In genomic region chr3:97910236-97910831, GRCh38 we compare ENCODE assay signal across 8 cellular contexts.
DNase-seq lines count a peak whose midpoint lies in the region; ATAC-seq and TF ChIP-seq lines count a peak whose summit lies in the region.
"Not testable (repeated sequence)": the region's sequence is repeated elsewhere in the genome, so short reads cannot be mapped to it uniquely, and the experiment has no call there.

No MANE protein-coding gene starts in this region.

- H3K9me3 Mint-ChIP-seq in Caco-2 (ENCODE audit: unreplicated experiment); natural killer cell treated with Interleukin-12 subunit alpha and Interleukin-12 subunit beta and Interleukin-15 and Interleukin-18, amount 100 ng/mL, for 72 hours: not testable (repeated sequence)

- peak overlapping the region; percentile 28 for H3K4me3 ChIP-seq in Caco-2 (ENCODE audit: low read depth, low read length)
- not testable (repeated sequence) for H3K4me3 ChIP-seq in HUES48 (ENCODE audit: low read depth, low read length)
- H3K4me3 ChIP-seq in upper lobe of right lung = peak overlapping the region; percentile 5

- not testable (repeated sequence) for H3K36me3 ChIP-seq in Caco-2 (ENCODE audit: control insufficient read depth, insufficient read depth, low read length); HUES48 (ENCODE audit: control insufficient read depth, insufficient read depth, low read length)
- H3K36me3 ChIP-seq in upper lobe of right lung = peaks cover 30% of the 10 kb centered on the region

- not testable (repeated sequence) for H3K27me3 ChIP-seq in Caco-2 (replicated peaks; ENCODE audit: control insufficient read depth, insufficient read depth, low read length); HUES48 (ENCODE audit: control insufficient read depth, insufficient read depth, low read length); upper lobe of right lung

- H3K4me3 Mint-ChIP-seq in Caco-2 (ENCODE audit: unreplicated experiment) (peak overlapping the region; percentile 72), T-helper 17 cell (peak overlapping the region; percentile 73)
- peak overlapping the region; percentile 62 for H3K4me3 Mint-ChIP-seq in natural killer cell treated with Interleukin-12 subunit alpha and Interleukin-12 subunit beta and Interleukin-15 and Interleukin-18, amount 100 ng/mL, for 72 hours

- POLR2A ChIA-PET in Caco-2 (lab: Charles Lee) = not testable (repeated sequence)

- H3K27me3 Mint-ChIP-seq in Caco-2 (ENCODE audit: insufficient read depth, unreplicated experiment); T-helper 17 cell; natural killer cell treated with Interleukin-12 subunit alpha and Interleukin-12 subunit beta and Interleukin-15 and Interleukin-18, amount 100 ng/mL, for 72 hours: not testable (repeated sequence)

- H3K9ac ChIP-seq in HUES48 (ENCODE audit: low read depth, low read length) = not testable (repeated sequence)

- H3K27ac Mint-ChIP-seq in Caco-2 (ENCODE audit: unreplicated experiment) = peak overlapping the region; percentile 67
- H3K27ac Mint-ChIP-seq in T-helper 17 cell = peak overlapping the region; percentile 59
- H3K27ac Mint-ChIP-seq in natural killer cell treated with Interleukin-12 subunit alpha and Interleukin-12 subunit beta and Interleukin-15 and Interleukin-18, amount 100 ng/mL, for 72 hours = peak overlapping the region; percentile 7 to 76

- peak overlapping the region; percentile 26 for H3K27ac ChIP-seq in HUES48 (ENCODE audit: low read depth, low read length)
- H3K27ac ChIP-seq in upper lobe of right lung = not testable (repeated sequence)

- not testable (repeated sequence) for BruUV-seq in Caco-2 (replicated peaks; lab: Mats Ljungman, UMichigan)

- peak; percentile 64 for ATAC-seq in T-helper 17 cell
- ATAC-seq in Right ventricle myocardium superior (ENCODE audit: poor library complexity); natural killer cell treated with Interleukin-12 subunit alpha and Interleukin-12 subunit beta and Interleukin-15 and Interleukin-18, amount 100 ng/mL, for 72 hours; upper lobe of right lung: not testable (repeated sequence)

- peaks cover 10% of the 10 kb centered on the region for H3K4me1 ChIP-seq in Caco-2
- H3K4me1 ChIP-seq in HUES48 (ENCODE audit: control insufficient read depth, insufficient read depth, low read length); upper lobe of right lung: not testable (repeated sequence)

- intact Hi-C loops in Caco-2 (cut with micrococcal nuclease; ENCODE audit: unreplicated experiment); Right ventricle myocardium superior (cut with DNase I); upper lobe of right lung (cut with DNase I): not testable (repeated sequence)

- TF ChIP-seq CTCF in Caco-2 (IDR thresholded peaks at IDR 0.05; ENCODE audit: insufficient read depth in 1 of 2, low read depth in 1 of 2, low read length in 1 of 2, severe bottlenecking in 1 of 2, unreplicated experiment in 1 of 2); upper lobe of right lung (IDR thresholded peaks at IDR 0.05): not testable (repeated sequence)

- H3K9me3 ChIP-seq in Caco-2; HUES48 (ENCODE audit: control insufficient read depth, insufficient read depth, low read length); T-helper 17 cell (ENCODE audit: control insufficient read depth, low read length, poor library complexity, severe bottlenecking); upper lobe of right lung: not testable (repeated sequence)

- DNase-seq in Caco-2; natural killer cell treated with Interleukin-12 subunit alpha and Interleukin-12 subunit beta and Interleukin-15 and Interleukin-18, amount 100 ng/mL, for 72 hours (ENCODE audit: low spot score); upper lobe of right lung: not testable (repeated sequence)
- DNase-seq in T-helper 17 cell = peak in 2 of 3 donors; percentile 7 to 15
- DNase-seq in activated CD8-positive, alpha-beta memory T cell treated with anti-CD3 and anti-CD28 coated beads for 24 hours = peak; percentile 62
- DNase-seq in activated naive CD4-positive, alpha-beta T cell treated with anti-CD3 and anti-CD28 coated beads, Interleukin-2, amount 50 U/mL, for 16 hours = peak; percentile 10
- peak; percentile 42 for DNase-seq in Right ventricle myocardium superior

- H3K36me3 Mint-ChIP-seq in Caco-2 (ENCODE audit: insufficient read depth, unreplicated experiment); T-helper 17 cell (ENCODE audit: low read depth); natural killer cell treated with Interleukin-12 subunit alpha and Interleukin-12 subunit beta and Interleukin-15 and Interleukin-18, amount 100 ng/mL, for 72 hours: not testable (repeated sequence)

- CTCF ChIA-PET in Caco-2 (lab: Charles Lee) = not testable (repeated sequence)

- H3K4me1 Mint-ChIP-seq in Caco-2 (ENCODE audit: low read depth, unreplicated experiment) = not testable (repeated sequence)
- peaks cover 26% of the 10 kb centered on the region for H3K4me1 Mint-ChIP-seq in T-helper 17 cell
- peaks cover 9 to 13% of the 10 kb centered on the region in 2 donors for H3K4me1 Mint-ChIP-seq in natural killer cell treated with Interleukin-12 subunit alpha and Interleukin-12 subunit beta and Interleukin-15 and Interleukin-18, amount 100 ng/mL, for 72 hours (ENCODE audit: low read depth in 2 of 2)
